In the genomic region with DNA sequence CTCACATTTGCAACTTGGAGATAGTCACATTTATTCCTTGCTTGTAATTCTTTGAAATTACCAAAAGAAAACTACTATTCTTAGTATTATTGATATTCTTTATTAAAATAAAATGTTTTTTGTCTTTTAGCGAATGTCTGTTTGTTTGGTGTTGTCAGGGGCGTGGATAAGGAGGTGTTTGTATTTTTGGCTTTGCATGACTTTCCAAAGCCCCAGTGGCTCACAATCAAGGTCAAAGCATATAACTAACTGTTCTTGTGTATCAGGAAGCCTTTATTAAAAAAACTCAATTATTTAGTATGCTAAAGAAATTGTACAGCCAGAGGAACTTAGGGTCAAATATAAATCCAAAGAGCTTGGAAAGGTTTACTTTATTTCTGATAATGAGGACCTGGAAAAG, we compare ENCODE assay signal across 11 cellular contexts. TPM values are rescaled to one million over a fixed set of nuclear protein-coding genes. Genes with fewer than 3 reads are reported as not detected.
"Had no signal": no experiment of that assay in that cellular context is flagged by ENCODE, and none has a peak within 500 bp of the region (broad histone marks: within the 10 kb centered on the region; RNA-seq: fewer than 3 reads in every experiment).

No MANE protein-coding gene starts in this region.

- H3K9ac ChIP-seq: GM23248 had no signal

- H3K9me3 Mint-ChIP-seq: GM23338, HFFc6 had no signal

- ATAC-seq: GM23338, HCT116 had no signal

- H3K4me3 ChIP-seq: GM23248, GM23338, HAP-1 had no signal

- H3K27ac ChIP-seq: GM23248 had no signal

- H3K27ac Mint-ChIP-seq: GM23338, HFFc6 had no signal

- H3K36me3 ChIP-seq: HAP-1 had no signal

- H3K9me3 ChIP-seq: HAP-1 had no signal

- H3K4me3 Mint-ChIP-seq: GM23338, H9, HFFc6 had no signal

- DNase-seq: GM23248, GOT3, H7, H9, HCEC 1CT, HFFc6 had no signal

- H3K4me1 ChIP-seq: HAP-1 had no signal

RNA-seq across cellular contexts. Expression of gene GPHB5, which starts 17.9 kb away (rescaled TPM):
- total RNA-seq: GM23248, GM23338, H1, H4, H7, H9, HFFc6 had no signal
- polyA plus RNA-seq: GM23248, GM23338, H1 had no signal
